Comparison of ENCODE assay signal across 14 cellular contexts in the genomic region with DNA sequence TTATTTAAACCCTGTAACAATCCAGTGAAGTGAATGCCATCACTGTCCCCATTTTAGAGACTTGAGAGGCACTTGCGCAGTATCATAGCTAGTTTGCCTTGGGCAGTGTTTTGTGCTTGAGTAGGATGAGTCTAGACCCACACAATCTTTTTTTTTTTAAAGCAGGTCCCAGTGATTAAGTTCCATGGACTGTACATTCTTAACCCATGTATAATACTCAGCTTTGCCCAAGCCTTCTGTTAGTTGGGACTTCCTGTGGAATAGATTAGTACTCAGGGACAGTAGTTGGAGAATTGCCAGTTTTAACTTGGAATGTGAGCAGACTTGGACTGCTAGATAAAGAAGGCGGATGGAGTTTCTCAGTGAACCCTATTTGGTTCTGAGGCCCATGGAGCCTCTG.
A peak's percentile ranks its signal among the peaks of the same experiment; 100 is the strongest.
DNase-seq lines count a peak whose midpoint lies in the region; ATAC-seq and TF ChIP-seq lines count a peak whose summit lies in the region.
"Had no signal": no experiment of that assay in that cellular context is flagged by ENCODE, and none has a peak within 500 bp of the region (broad histone marks: within the 10 kb centered on the region; RNA-seq: fewer than 3 reads in every experiment).

No MANE protein-coding gene starts in this region.

- peaks cover 11% of the 10 kb centered on the region for H3F3A ChIP-seq in PC-3 (ENCODE audit: low read length, unreplicated experiment)

- peak overlapping the region; percentile 84 for H3K27ac ChIP-seq in PC-3 (ENCODE audit: low read length)
- H3K27ac ChIP-seq: VCaP had no signal

- TF ChIP-seq CTCF in AG09309 (IDR thresholded peaks at IDR 0.05; ENCODE audit: control insufficient read depth, insufficient read depth, low read depth, low read length, missing control alignments) (no peak), PC-3 (conservative IDR thresholded peaks at IDR 0.05; ENCODE audit: low read depth, low read length) (no peak), mesothelial cell of epicardium (IDR thresholded peaks at IDR 0.05; ENCODE audit: unreplicated experiment) (no peak)

- no peaks in the 10 kb centered on the region for H3K27me3 ChIP-seq in PC-3 (ENCODE audit: low read length)

- CTCF ChIA-PET in PC-3 (lab: Charles Lee): no interaction called here

- peaks cover 45% of the 10 kb centered on the region for H3K4me1 ChIP-seq in PC-3 (ENCODE audit: insufficient read depth, low read length)

- H3K4me3 Mint-ChIP-seq in mesothelial cell of epicardium: no peak overlapping the region

- H3K9ac ChIP-seq in PC-3 (ENCODE audit: low read length): no peak overlapping the region

- no peaks in the 10 kb centered on the region for H3K9me3 ChIP-seq in PC-3 (ENCODE audit: low read length)

- H3K4me2 ChIP-seq in PC-3 (ENCODE audit: low read length): peak overlapping the region; percentile 41

- intact Hi-C loops in PC-3 (cut with micrococcal nuclease): loop anchor here (5.0 kb wide), 1 partner anchor 488 kb away; no protein-coding TSS in a partner anchor

- no peaks in the 10 kb centered on the region for H3K9me3 Mint-ChIP-seq in mesothelial cell of epicardium
- H3K9me3 Mint-ChIP-seq: neural crest cell had no signal

- no peak overlapping the region for H3K4me3 ChIP-seq in AG09309 (ENCODE audit: control insufficient read depth, low read depth, low read length)
- no peak overlapping the region for H3K4me3 ChIP-seq in PC-3 (ENCODE audit: low read length)

- no peaks in the 10 kb centered on the region for H4K20me1 ChIP-seq in PC-3 (ENCODE audit: low read length)

- H3K36me3 ChIP-seq in PC-3 (ENCODE audit: low read depth, low read length): peaks cover 24% of the 10 kb centered on the region; the same call in 1 of the 2 replicates

- H3K36me3 Mint-ChIP-seq in mesothelial cell of epicardium: peaks cover 53% of the 10 kb centered on the region

- DNase-seq in AG09309 (ENCODE audit: low read depth) (peak; percentile 71), PC-3 (peak; percentile 89), mesothelial cell of epicardium (ENCODE audit: low spot score in 2 of 2, unreplicated experiment in 2 of 2) (no peak), pons (ENCODE audit: low spot score) (no peak)
- DNase-seq: activated naive CD4-positive, alpha-beta T cell treated with Interleukin-2 at 50 U/mL for 16 hours; Calu3; hypothalamus; NCI-H82 had no signal

- peaks cover 11% of the 10 kb centered on the region for H3K4me1 Mint-ChIP-seq in mesothelial cell of epicardium

- no peaks in the 10 kb centered on the region for H3K27me3 Mint-ChIP-seq in mesothelial cell of epicardium (ENCODE audit: low read depth)

- H2AFZ ChIP-seq in PC-3 (ENCODE audit: low read length): no peak overlapping the region

- POLR2A ChIA-PET in PC-3 (lab: Charles Lee; ENCODE audit: unreplicated experiment): no interaction called here

- ATAC-seq in PC-3: peak; percentile 36
- ATAC-seq in esophagus mucosa: peak; percentile 27
- no peak for ATAC-seq in GM21717 (IDR thresholded peaks at IDR 0.05; ENCODE audit: unreplicated experiment)
- no peak for ATAC-seq in GM18502 (IDR thresholded peaks at IDR 0.05; ENCODE audit: poor library complexity, unreplicated experiment)
- no peak for ATAC-seq in GM18505 (IDR thresholded peaks at IDR 0.05; ENCODE audit: unreplicated experiment)

- no TSS peak for BruUV-seq in PC-3 (replicated peaks; lab: Mats Ljungman, UMichigan)

- peak overlapping the region; percentile 75 for H3K27ac Mint-ChIP-seq in mesothelial cell of epicardium

- H3K79me2 ChIP-seq in PC-3 (ENCODE audit: low read length): peaks cover 8% of the 10 kb centered on the region; the same call in 1 of the 2 replicates

- H3K9me2 ChIP-seq in PC-3 (replicated peaks; ENCODE audit: low read length): no peaks in the 10 kb centered on the region

- no peak for TF ChIP-seq POLR2A in GM18505 (IDR thresholded peaks at IDR 0.05; ENCODE audit: borderline replicate concordance, extremely low read depth, insufficient read depth, insufficient read length)

Comparison
In these comparisons a context has a peak if more than half of its experiments do, and no peak if none do; other contexts are left out.
1. DNase-seq: peak in AG09309 (single experiment) and PC-3 (single experiment); none in mesothelial cell of epicardium (0 of 2) and pons (single experiment).
2. ATAC-seq: peak in PC-3 (single experiment) and esophagus mucosa (single experiment); none in GM21717 (single experiment), GM18502 (single experiment) and GM18505 (single experiment).